ENCODE assay signal across 17 cellular contexts in genomic region chr4:53907772-53908171, GRCh38.
DNase-seq lines count a peak whose midpoint lies in the region; ATAC-seq and TF ChIP-seq lines count a peak whose summit lies in the region.
"Had no signal": no experiment of that assay in that cellular context is flagged by ENCODE, and none has a peak within 500 bp of the region (broad histone marks: within the 10 kb centered on the region; RNA-seq: fewer than 3 reads in every experiment).

No MANE protein-coding gene starts in this region.

- H3K4me3 ChIP-seq in left ventricle myocardium inferior (no peak overlapping the region), right atrium auricular region (no peak overlapping the region), esophagus muscularis mucosa (no peak overlapping the region), HAP-1 (no peak overlapping the region), GM23338 (no peak overlapping the region)
- H3K4me3 ChIP-seq: A549, GM12878, PC-9 had no signal

- TF ChIP-seq CTCF in left ventricle myocardium inferior (IDR thresholded peaks at IDR 0.05; ENCODE audit: borderline replicate concordance) (no peak), right atrium auricular region (IDR thresholded peaks at IDR 0.05) (no peak), esophagus muscularis mucosa (IDR thresholded peaks at IDR 0.05) (no peak), nephron (IDR thresholded peaks at IDR 0.05; ENCODE audit: unreplicated experiment in 3 of 3) (no peak), GM23338 (conservative IDR thresholded peaks at IDR 0.05; ENCODE audit: low read depth in 2 of 2) (no peak)

- no peak for DNase-seq in left ventricle myocardium inferior
- no peak for DNase-seq in right atrium auricular region (ENCODE audit: low spot score)
- DNase-seq in esophagus muscularis mucosa (ENCODE audit: extremely low spot score): peak; percentile 7
- DNase-seq in HAP-1 (ENCODE audit: low spot score in 2 of 2): no peak
- no peak for DNase-seq in stimulated activated CD8-positive, alpha-beta memory T cell treated with anti-CD3 and anti-CD28 coated beads, Interleukin-4, amount 100 ng/mL, for 48 hours
- no peak for DNase-seq in GM23338 (ENCODE audit: low spot score)
- DNase-seq: CD4-positive, alpha-beta T cell; GOT3; NCI-H1105 treated with DMSO at 0.1 percent for 48 hours; NCI-H1694 treated with DMSO at 0.1 percent for 48 hours; NCI-H510A treated with DMSO at 0.1 percent for 48 hours; PC-9; SJCRH30 had no signal

- 64% methylated on average over 5 of the region's 5 CpGs for WGBS in esophagus muscularis mucosa

- no peaks in the 10 kb centered on the region for H3F3A ChIP-seq in GM23338 (replicated peaks; ENCODE audit: low read depth)

- H3K4me3 Mint-ChIP-seq in nephron (no peak overlapping the region), GM23338 (no peak overlapping the region)
- H3K4me3 Mint-ChIP-seq: CD4-positive, alpha-beta T cell had no signal

- H3K9me3 ChIP-seq in left ventricle myocardium inferior (replicated peaks) (no peaks in the 10 kb centered on the region), right atrium auricular region (no peaks in the 10 kb centered on the region), esophagus muscularis mucosa (no peaks in the 10 kb centered on the region), HAP-1 (no peaks in the 10 kb centered on the region)
- H3K9me3 ChIP-seq: A549, SJCRH30 had no signal

- in situ Hi-C loops in HAP-1 (cut with MboI; ENCODE audit: low sequenced_read_pairs): loop anchor here (5.0 to 25.0 kb wide), 2 partner anchors 320 to 895 kb away; partner anchors contain the start of gene PDGFRA

- no peaks in the 10 kb centered on the region for H3K9me2 ChIP-seq in GM23338 (ENCODE audit: insufficient read depth)

- no peaks in the 10 kb centered on the region for H3K36me3 Mint-ChIP-seq in nephron (ENCODE audit: low read depth)
- H3K36me3 Mint-ChIP-seq in GM23338 (ENCODE audit: low read depth): no peaks in the 10 kb centered on the region

- H3K9me3 Mint-ChIP-seq in nephron (no peaks in the 10 kb centered on the region), GM23338 (no peaks in the 10 kb centered on the region)
- H3K9me3 Mint-ChIP-seq: CD4-positive, alpha-beta T cell had no signal

- peak overlapping the region; percentile 53 for H3K27ac ChIP-seq in left ventricle myocardium inferior (replicated peaks)
- no peak overlapping the region for H3K27ac ChIP-seq in right atrium auricular region
- no peak overlapping the region for H3K27ac ChIP-seq in esophagus muscularis mucosa (replicated peaks in 1 of 4)
- no peak overlapping the region for H3K27ac ChIP-seq in GM23338 (ENCODE audit: low read depth)
- H3K27ac ChIP-seq: PC-9, RWPE1, SJCRH30 had no signal

- no peak for TF ChIP-seq POLR2A in esophagus muscularis mucosa (IDR thresholded peaks at IDR 0.05; ENCODE audit: low read depth)

- no peak overlapping the region for H3K4me2 ChIP-seq in GM23338

- no peak for TF ChIP-seq EP300 in esophagus muscularis mucosa (IDR thresholded peaks at IDR 0.05)

- no peak overlapping the region for H2AFZ ChIP-seq in GM23338
- H2AFZ ChIP-seq: PC-9 had no signal

- H3K4me1 ChIP-seq in left ventricle myocardium inferior (peaks cover 35% of the 10 kb centered on the region), right atrium auricular region (peaks cover 0 to 31% of the 10 kb centered on the region in 2 donors), esophagus muscularis mucosa (peaks cover 15 to 21% (median 18%) of the 10 kb centered on the region in 4 donors), HAP-1 (0 out of 2 replicates have a peak, but pooled peaks cover 9% of the 10 kb centered on the region), GM23338 (ENCODE audit: insufficient read depth) (peaks cover 14% of the 10 kb centered on the region)

- no peaks in the 10 kb centered on the region for H4K20me1 ChIP-seq in GM23338 (replicated peaks; ENCODE audit: insufficient read depth)

- H3K79me2 ChIP-seq in GM23338 (replicated peaks; ENCODE audit: insufficient read depth): no peaks in the 10 kb centered on the region

- H3K27me3 ChIP-seq in left ventricle myocardium inferior (ENCODE audit: low read depth): peaks cover 82% of the 10 kb centered on the region
- no peaks in the 10 kb centered on the region for H3K27me3 ChIP-seq in right atrium auricular region
- peaks cover 0 to 82% (median 3%) of the 10 kb centered on the region in 4 donors for H3K27me3 ChIP-seq in esophagus muscularis mucosa
- no peaks in the 10 kb centered on the region for H3K27me3 ChIP-seq in HAP-1 (ENCODE audit: low read depth)
- H3K27me3 ChIP-seq in GM23338 (ENCODE audit: insufficient read depth): peaks cover 15% of the 10 kb centered on the region; the same call in 1 of the 2 replicates
- H3K27me3 ChIP-seq: SJCRH30 had no signal

- peaks cover 41% of the 10 kb centered on the region for H3K4me1 Mint-ChIP-seq in nephron
- H3K4me1 Mint-ChIP-seq in GM23338: peaks cover 16% of the 10 kb centered on the region

- peak overlapping the region in 2 of 3 experiments; percentile 82 for H3K27ac Mint-ChIP-seq in nephron
- H3K27ac Mint-ChIP-seq in GM23338: no peak overlapping the region
- H3K27ac Mint-ChIP-seq: CD4-positive, alpha-beta T cell had no signal

- intact Hi-C loops in left ventricle myocardium inferior (cut with micrococcal nuclease): loop anchor here (5.0 kb wide), 1 partner anchor 320 kb away; the partner anchor contains the start of gene PDGFRA
- intact Hi-C loops in esophagus muscularis mucosa (cut with DNase I): loop anchor here (5.0 kb wide), 2 partner anchors 310 to 710 kb away; no protein-coding TSS in a partner anchor

- H3K27me3 Mint-ChIP-seq in nephron (ENCODE audit: low read depth): peaks cover 16% of the 10 kb centered on the region
- no peaks in the 10 kb centered on the region for H3K27me3 Mint-ChIP-seq in GM23338 (ENCODE audit: insufficient read depth, low read depth, poor library complexity)

- ATAC-seq in GM23338: no peak
- ATAC-seq: GM12878 had no signal

- no peaks in the 10 kb centered on the region for H3K36me3 ChIP-seq in left ventricle myocardium inferior
- H3K36me3 ChIP-seq in right atrium auricular region: no peaks in the 10 kb centered on the region
- no peaks in the 10 kb centered on the region for H3K36me3 ChIP-seq in esophagus muscularis mucosa
- H3K36me3 ChIP-seq in HAP-1 (replicated peaks): no peaks in the 10 kb centered on the region
- no peaks in the 10 kb centered on the region for H3K36me3 ChIP-seq in GM23338 (ENCODE audit: insufficient read depth)
- H3K36me3 ChIP-seq: SJCRH30 had no signal

TF ChIP-seq in GM23338, 12 proteins besides CTCF, POLR2A, EP300 and RAD21 (continues in another document):
- no peak for TF ChIP-seq CREB1 (CRISPR knock-in tag; IDR thresholded peaks at IDR 0.05; ENCODE audit: low read depth)
- TF ChIP-seq ZNF462 (CRISPR knock-in tag; IDR thresholded peaks at IDR 0.05): no peak
- TF ChIP-seq ZNF331 (CRISPR knock-in tag; IDR thresholded peaks at IDR 0.05; ENCODE audit: low read depth): no peak
